ENCODE assay signal across 10 cellular contexts in the genomic region with DNA sequence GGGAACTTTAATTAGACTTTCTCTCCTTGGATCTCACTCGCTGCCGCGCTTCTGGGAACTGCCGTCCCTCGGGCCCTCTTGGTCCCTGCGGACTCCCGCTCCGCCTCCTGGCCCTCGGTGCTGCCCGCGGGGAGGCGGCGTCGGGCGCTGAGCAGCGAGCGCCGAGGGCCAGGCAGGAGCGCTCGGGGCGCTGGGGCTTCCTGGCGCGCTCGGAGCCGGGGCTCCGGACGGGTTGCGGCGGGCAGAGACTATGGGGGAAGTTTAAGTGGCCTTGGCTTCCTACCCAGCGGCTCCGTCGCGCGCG. TPM values are rescaled to one million over a fixed set of nuclear protein-coding genes. Genes with fewer than 3 reads are reported as not detected.
DNase-seq lines count a peak whose midpoint lies in the region; ATAC-seq and TF ChIP-seq lines count a peak whose summit lies in the region.
"Had no signal": no experiment of that assay in that cellular context is flagged by ENCODE, and none has a peak within 500 bp of the region (broad histone marks: within the 10 kb centered on the region; RNA-seq: fewer than 3 reads in every experiment).

No MANE protein-coding gene starts in this region.

- no peaks in the 10 kb centered on the region for H3K36me3 Mint-ChIP-seq in H9 (ENCODE audit: insufficient read depth in 1 of 3, low read depth in 3 of 3)
- no peaks in the 10 kb centered on the region for H3K36me3 Mint-ChIP-seq in effector memory CD8-positive, alpha-beta T cell (ENCODE audit: insufficient read depth)
- H3K36me3 Mint-ChIP-seq in activated naive CD4-positive, alpha-beta T cell treated with anti-CD3 and anti-CD28 coated beads, Interleukin-2, amount 10 ng/mL, durations not matched to agents 7 days and 5 days: no peaks in the 10 kb centered on the region

- no peak overlapping the region for H4K5ac ChIP-seq in H9 (ENCODE audit: insufficient read length, low read depth, low read length)

- H3K23ac ChIP-seq in H9 (ENCODE audit: insufficient read length, low read depth, low read length): no peak overlapping the region

- H3K14ac ChIP-seq in H9 (ENCODE audit: insufficient read depth, low read length): peak overlapping the region; percentile 24; the same call in 1 of the 2 replicates

- H3K79me1 ChIP-seq in H9 (ENCODE audit: insufficient read depth, low read depth, low read length, poor library complexity, severe bottlenecking): no peaks in the 10 kb centered on the region

- peak overlapping the region; percentile 80 for H3K4me2 ChIP-seq in H9 (ENCODE audit: insufficient read depth, insufficient read length, low read length)

- H3K4ac ChIP-seq in H9 (ENCODE audit: low read depth, low read length): no peak overlapping the region

- H3K27me3 ChIP-seq in H9 (ENCODE audit: insufficient read depth, low read length): peaks cover 24% of the 10 kb centered on the region; the same call in 1 of the 2 replicates
- H3K27me3 ChIP-seq in WERI-Rb-1 (ENCODE audit: insufficient read depth, low read depth, severe bottlenecking): peaks cover 3% of the 10 kb centered on the region

- H2BK5ac ChIP-seq in H9 (ENCODE audit: insufficient read length, low read length): no peak overlapping the region

- no peak for DNase-seq in H9
- peak; percentile 22 for DNase-seq in WERI-Rb-1
- peak; percentile 61 for DNase-seq in iPS-NIHi11 (ENCODE audit: low spot score)
- DNase-seq in activated naive CD4-positive, alpha-beta T cell treated with anti-CD3 and anti-CD28 coated beads, Interleukin-2, amount 50 U/mL, for 16 hours: no peak
- no peak for DNase-seq in effector memory CD8-positive, alpha-beta T cell
- DNase-seq in activated naive CD4-positive, alpha-beta T cell treated with anti-CD3 and anti-CD28 coated beads, Interleukin-2, amount 10 ng/mL, durations not matched to agents 7 days and 5 days: no peak
- DNase-seq: activated CD4-positive, alpha-beta T cell treated with anti-CD3 and anti-CD28 coated beads for 1 hour had no signal

- H2BK20ac ChIP-seq in H9 (ENCODE audit: low read depth, low read length, poor library complexity, severe bottlenecking): no peak overlapping the region

- H3K9me3 Mint-ChIP-seq in H9: no peaks in the 10 kb centered on the region
- no peaks in the 10 kb centered on the region for H3K9me3 Mint-ChIP-seq in effector memory CD8-positive, alpha-beta T cell
- no peaks in the 10 kb centered on the region for H3K9me3 Mint-ChIP-seq in activated naive CD4-positive, alpha-beta T cell treated with anti-CD3 and anti-CD28 coated beads, Interleukin-2, amount 10 ng/mL, durations not matched to agents 7 days and 5 days

- H3K27me3 Mint-ChIP-seq in H9 (ENCODE audit: low read depth): peaks cover 87% of the 10 kb centered on the region
- H3K27me3 Mint-ChIP-seq in effector memory CD8-positive, alpha-beta T cell: peaks cover 52 to 71% of the 10 kb centered on the region in 2 donors
- peaks cover 73% of the 10 kb centered on the region for H3K27me3 Mint-ChIP-seq in activated naive CD4-positive, alpha-beta T cell treated with anti-CD3 and anti-CD28 coated beads, Interleukin-2, amount 10 ng/mL, durations not matched to agents 7 days and 5 days

- H4K91ac ChIP-seq in H9 (ENCODE audit: insufficient read length, low read depth, low read length): no peak overlapping the region

- H3K18ac ChIP-seq in H9 (ENCODE audit: insufficient read length, low read depth, low read length): no peak overlapping the region

- no peak overlapping the region for H3T11ph ChIP-seq in H9 (ENCODE audit: low read length)

- no peak overlapping the region for H2BK120ac ChIP-seq in H9 (ENCODE audit: low read depth, low read length, poor library complexity, severe bottlenecking)

- peak overlapping the region; percentile 39 for H3K9ac ChIP-seq in H9 (ENCODE audit: extremely low read depth, insufficient read length, low read length)

- H3K4me3 Mint-ChIP-seq in H9: peak overlapping the region; percentile 69 to 91
- H3K4me3 Mint-ChIP-seq in effector memory CD8-positive, alpha-beta T cell: no peak overlapping the region
- no peak overlapping the region for H3K4me3 Mint-ChIP-seq in activated naive CD4-positive, alpha-beta T cell treated with anti-CD3 and anti-CD28 coated beads, Interleukin-2, amount 10 ng/mL, durations not matched to agents 7 days and 5 days

- H3K36me3 ChIP-seq in WERI-Rb-1: no peaks in the 10 kb centered on the region

- TF ChIP-seq CTCF in H9 (conservative IDR thresholded peaks at IDR 0.05) (no peak), WERI-Rb-1 (IDR thresholded peaks at IDR 0.05; ENCODE audit: low read depth, low read length) (no peak)

- CTCF ChIA-PET in activated naive CD4-positive, alpha-beta T cell treated with anti-CD3 and anti-CD28 coated beads, Interleukin-2, amount 10 ng/mL, durations not matched to agents 7 days and 5 days (lab: Charles Lee): no interaction called here

- H2AK5ac ChIP-seq in H9 (ENCODE audit: insufficient read length, low read length): no peak overlapping the region

- H3K27ac ChIP-seq in H9 (ENCODE audit: insufficient read length, low read depth, low read length): no peak overlapping the region
- H3K27ac ChIP-seq in WERI-Rb-1: no peak overlapping the region; the same call in 1 of the 2 replicates
- no peak overlapping the region for H3K27ac ChIP-seq in skin epidermis
- H3K27ac ChIP-seq: HL-60 had no signal

- H3K4me3 ChIP-seq in WERI-Rb-1 (ENCODE audit: low read depth, low read length) (peak overlapping the region; percentile 61), skin epidermis (peak overlapping the region in 6 of 7 experiments; percentile 11 to 43 (median 26))

- peaks cover 18 to 22% of the 10 kb centered on the region in 2 experiments for H3K4me1 Mint-ChIP-seq in H9
- no peaks in the 10 kb centered on the region for H3K4me1 Mint-ChIP-seq in effector memory CD8-positive, alpha-beta T cell (ENCODE audit: low read depth in 2 of 2)
- H3K4me1 Mint-ChIP-seq in activated naive CD4-positive, alpha-beta T cell treated with anti-CD3 and anti-CD28 coated beads, Interleukin-2, amount 10 ng/mL, durations not matched to agents 7 days and 5 days: no peaks in the 10 kb centered on the region

- no peak for ATAC-seq in effector memory CD8-positive, alpha-beta T cell (replicated peaks)
- no peak for ATAC-seq in HG02852 (IDR thresholded peaks at IDR 0.05; ENCODE audit: unreplicated experiment)

- H2AFZ ChIP-seq in H9 (ENCODE audit: low read length): no peak overlapping the region

- H3K9me3 ChIP-seq in H9 (ENCODE audit: control insufficient read depth, low read depth, low read length) (no peaks in the 10 kb centered on the region), WERI-Rb-1 (ENCODE audit: severe bottlenecking) (no peaks in the 10 kb centered on the region)

- no CpG with 5 or more reads among the region's 35 CpGs for WGBS in H9 (ENCODE audit: extremely low coverage, insufficient read length, low lambda C conversion rate)

- peaks cover 19% of the 10 kb centered on the region for H3K23me2 ChIP-seq in H9 (ENCODE audit: insufficient read length, low read depth, low read length, poor library complexity, severe bottlenecking)

- H3K56ac ChIP-seq in H9 (ENCODE audit: insufficient read length, low read depth, low read length): no peak overlapping the region

- H3K4me1 ChIP-seq in H9 (ENCODE audit: insufficient read depth, low read length): peaks cover 5% of the 10 kb centered on the region; the same call in 1 of the 2 replicates

- no peak overlapping the region for H2BK15ac ChIP-seq in H9 (ENCODE audit: low read depth, low read length)

- no peaks in the 10 kb centered on the region for H4K20me1 ChIP-seq in H9 (ENCODE audit: control insufficient read depth, insufficient read depth, insufficient read length)

- no peak overlapping the region for H2BK12ac ChIP-seq in H9 (ENCODE audit: insufficient read length, low read depth, low read length)

- no peak overlapping the region for H4K8ac ChIP-seq in H9 (replicated peaks; ENCODE audit: insufficient read length, low read depth, low read length)

- H3K27ac Mint-ChIP-seq in H9: no peak overlapping the region
- no peak overlapping the region for H3K27ac Mint-ChIP-seq in effector memory CD8-positive, alpha-beta T cell
- H3K27ac Mint-ChIP-seq in activated naive CD4-positive, alpha-beta T cell treated with anti-CD3 and anti-CD28 coated beads, Interleukin-2, amount 10 ng/mL, durations not matched to agents 7 days and 5 days: no peak overlapping the region

- H3K79me2 ChIP-seq in H9 (ENCODE audit: insufficient read depth, low read length): no peaks in the 10 kb centered on the region; the same call in 1 of the 2 replicates

RNA-seq across cellular contexts. Expression of a gene that starts 0.7 kb away (rescaled TPM):
- 4.9 and 5.1 TPM in 2 replicates for total RNA-seq in H9 (2021)

Comparison
In these comparisons a context has a peak if more than half of its experiments do, and no peak if none do; other contexts are left out.
1. DNase-seq: peak in WERI-Rb-1 (single experiment) and iPS-NIHi11 (single experiment); none in H9 (single experiment), activated naive CD4-positive, alpha-beta T cell treated with anti-CD3 and anti-CD28 coated beads, Interleukin-2, amount 50 U/mL, for 16 hours (single experiment), effector memory CD8-positive, alpha-beta T cell (0 of 3) and activated naive CD4-positive, alpha-beta T cell treated with anti-CD3 and anti-CD28 coated beads, Interleukin-2, amount 10 ng/mL, durations not matched to agents 7 days and 5 days (single experiment).
2. H3K4me3 Mint-ChIP-seq: peak in H9 (2 of 2); none in effector memory CD8-positive, alpha-beta T cell (0 of 2) and activated naive CD4-positive, alpha-beta T cell treated with anti-CD3 and anti-CD28 coated beads, Interleukin-2, amount 10 ng/mL, durations not matched to agents 7 days and 5 days (single experiment).